In the genomic region with DNA sequence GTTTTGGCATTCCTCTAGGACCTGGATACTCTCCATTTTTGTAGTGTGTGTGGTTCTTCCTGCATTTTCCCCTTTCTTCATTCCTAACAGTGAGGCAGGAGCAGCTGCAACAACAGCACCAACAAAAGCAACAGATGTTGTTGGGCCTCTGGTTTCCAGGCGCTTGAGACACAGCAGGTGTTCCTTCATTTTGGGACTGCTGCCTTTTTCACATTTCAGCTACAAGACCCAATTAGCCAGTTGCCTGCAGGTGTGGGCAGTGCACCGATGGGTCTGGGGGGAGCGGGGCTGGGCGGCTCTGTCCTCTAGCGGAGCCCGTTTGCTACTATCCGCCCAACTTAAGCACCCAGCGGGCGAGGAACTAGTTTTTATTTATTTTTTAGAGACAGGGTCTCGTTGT, we compare ENCODE assay signal across 8 cellular contexts. TPM values are rescaled to one million over a fixed set of nuclear protein-coding genes. Genes with fewer than 3 reads are reported as not detected.
DNase-seq lines count a peak whose midpoint lies in the region; ATAC-seq and TF ChIP-seq lines count a peak whose summit lies in the region.

No MANE protein-coding gene starts in this region.

- CTCF ChIA-PET in Calu3 (lab: Charles Lee) = interaction anchor here (0.7 to 1.7 kb wide), 2 partner anchors 19 to 216 kb away, joined by 3 to 4 read pairs; no protein-coding TSS in a partner anchor

- peaks cover 27% of the 10 kb centered on the region for H3K36me3 Mint-ChIP-seq in Calu3 (ENCODE audit: insufficient read depth, unreplicated experiment)
- H3K36me3 Mint-ChIP-seq in activated naive CD8-positive, alpha-beta T cell treated with anti-CD3 and anti-CD28 coated beads for 36 hours = peaks cover 28% of the 10 kb centered on the region
- peaks cover 0 to 3% of the 10 kb centered on the region in 2 donors for H3K36me3 Mint-ChIP-seq in naive B cell

- H3K27me3 Mint-ChIP-seq in Calu3 (ENCODE audit: unreplicated experiment) = no peaks in the 10 kb centered on the region
- no peaks in the 10 kb centered on the region for H3K27me3 Mint-ChIP-seq in activated naive CD8-positive, alpha-beta T cell treated with anti-CD3 and anti-CD28 coated beads for 36 hours
- H3K27me3 Mint-ChIP-seq in naive B cell = no peaks in the 10 kb centered on the region

- DNase-seq in Calu3 (no peak), NCI-H146 (lab: John Stamatoyannopoulos, UW) (peak; percentile 92), naive B cell (no peak), ecto neural progenitor cell (ENCODE audit: low spot score) (no peak), GM19238 (ENCODE audit: insufficient read length, low spot score) (no peak), kidney glomerular epithelial cell (lab: John Stamatoyannopoulos, UW) (no peak)
- no peak for DNase-seq in activated naive CD8-positive, alpha-beta T cell treated with anti-CD3 and anti-CD28 coated beads for 36 hours

- intact Hi-C loops in Calu3 (cut with micrococcal nuclease; ENCODE audit: unreplicated experiment) = loop anchor here (5.0 kb wide), 1 partner anchor 206 kb away; a partner anchor contains a TSS

- BruUV-seq in Calu3 (replicated peaks; lab: Mats Ljungman, UMichigan) = no TSS peak

- no peak for TF ChIP-seq CTCF in Calu3 (IDR thresholded peaks at IDR 0.05; ENCODE audit: unreplicated experiment)

- H3K9me3 Mint-ChIP-seq in Calu3 (ENCODE audit: low read depth, unreplicated experiment) = no peaks in the 10 kb centered on the region
- H3K9me3 Mint-ChIP-seq in activated naive CD8-positive, alpha-beta T cell treated with anti-CD3 and anti-CD28 coated beads for 36 hours = peaks cover 1% of the 10 kb centered on the region
- no peaks in the 10 kb centered on the region for H3K9me3 Mint-ChIP-seq in naive B cell

- ATAC-seq in naive B cell (ENCODE audit: low read depth in 2 of 2) (peak in 1 of 2 donors; percentile 25), esophagus mucosa (no peak)

- H3K4me3 Mint-ChIP-seq in Calu3 (ENCODE audit: low read depth, unreplicated experiment) = peak overlapping the region; percentile 52
- H3K4me3 Mint-ChIP-seq in activated naive CD8-positive, alpha-beta T cell treated with anti-CD3 and anti-CD28 coated beads for 36 hours = no peak overlapping the region
- H3K4me3 Mint-ChIP-seq in naive B cell = peak overlapping the region in 7 of 8 donors; percentile 7 to 79 (median 35)

- H3K27ac Mint-ChIP-seq in Calu3 (ENCODE audit: unreplicated experiment) (peak overlapping the region; percentile 56), naive B cell (peak overlapping the region; percentile 51 to 94 (median 84))
- peak overlapping the region; percentile 78 for H3K27ac Mint-ChIP-seq in activated naive CD8-positive, alpha-beta T cell treated with anti-CD3 and anti-CD28 coated beads for 36 hours

- H3K4me1 Mint-ChIP-seq in Calu3 (ENCODE audit: low read depth, unreplicated experiment) = peaks cover 34% of the 10 kb centered on the region
- peaks cover 83% of the 10 kb centered on the region for H3K4me1 Mint-ChIP-seq in activated naive CD8-positive, alpha-beta T cell treated with anti-CD3 and anti-CD28 coated beads for 36 hours
- peaks cover 43 to 86% (median 54%) of the 10 kb centered on the region in 3 donors for H3K4me1 Mint-ChIP-seq in naive B cell

RNA-seq across cellular contexts. Expression of a gene that starts 26.0 kb away (rescaled TPM):
- 63.4 and 63.5 TPM in 2 replicates for total RNA-seq in Calu3 (2022)
- total RNA-seq in activated naive CD8-positive, alpha-beta T cell treated with anti-CD3 and anti-CD28 coated beads for 36 hours = 10 to 100 TPM; 93.3 to 97.9 TPM
- polyA plus RNA-seq in naive B cell (ENCODE audit: low read depth in 6 of 6) = 100 to 1,000 TPM; 127 to 183 (median 144) TPM
- total RNA-seq in esophagus mucosa = 68.9 TPM
